7 cellular contexts compared by ENCODE assay signal in the genomic region with DNA sequence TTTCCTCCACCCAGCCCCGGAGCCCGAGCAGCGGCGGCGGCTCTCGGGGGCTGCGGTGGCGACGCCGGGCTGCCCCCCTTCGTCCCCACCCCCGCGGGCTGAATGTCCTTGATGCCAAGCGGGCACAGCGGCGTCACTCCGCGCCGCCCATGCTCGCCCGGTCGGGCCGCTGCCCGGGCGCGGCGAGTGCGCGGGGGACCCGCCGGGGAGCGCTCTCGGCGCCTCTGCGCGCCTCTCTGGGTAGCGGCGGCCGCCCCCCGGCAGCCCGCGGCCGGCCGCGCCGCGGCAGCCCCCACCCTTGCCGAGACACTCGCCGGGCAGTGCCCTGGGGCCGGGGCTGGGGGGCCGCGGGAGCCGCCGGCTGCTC. TPM values are rescaled to one million over a fixed set of nuclear protein-coding genes. Genes with fewer than 3 reads are reported as not detected.
DNase-seq lines count a peak whose midpoint lies in the region; ATAC-seq and TF ChIP-seq lines count a peak whose summit lies in the region.

No MANE protein-coding gene starts in this region.

- intact Hi-C loops in body of pancreas (cut with DNase I) = loop anchor here (5.0 kb wide), 2 partner anchors 259 to 629 kb away; no protein-coding TSS in a partner anchor
- intact Hi-C loops in activated T-helper 1 cell treated with anti-CD3 and anti-CD28 coated beads, Interleukin-12 subunit alpha, Interleukin-12 subunit beta, Interleukin-2, Interleukin-4 antibody, amounts not matched to agents 30 ng/mL and 10 ng/mL and 1 ng/mL, durations not matched to agents 14 hours and 24 hours and 36 hours (cut with micrococcal nuclease) = loop anchor here (5.0 kb wide), 2 partner anchors 49 to 889 kb away; no protein-coding TSS in a partner anchor

- WGBS in body of pancreas, 2 donors = 1% methylated on average over 44 of the region's 55 CpGs; no CpG with 5 or more reads in 1 of the 2 donors

- no peak overlapping the region for H3K27ac Mint-ChIP-seq in immature natural killer cell
- H3K27ac Mint-ChIP-seq in activated T-helper 1 cell treated with anti-CD3 and anti-CD28 coated beads, Interleukin-12 subunit alpha, Interleukin-12 subunit beta, Interleukin-2, Interleukin-4 antibody, amounts not matched to agents 30 ng/mL and 10 ng/mL and 1 ng/mL, durations not matched to agents 14 hours and 24 hours and 36 hours = no peak overlapping the region

- H3K27ac ChIP-seq in HEK293 (ENCODE audit: extremely low read depth, low read depth, low read length) (peak overlapping the region; percentile 34; the same call in 1 of the 2 replicates), body of pancreas (no peak overlapping the region)

- peaks cover 9 to 25% (median 12%) of the 10 kb centered on the region in 3 donors for H3K27me3 Mint-ChIP-seq in immature natural killer cell (ENCODE audit: low read depth in 3 of 3)
- peaks cover 69% of the 10 kb centered on the region for H3K27me3 Mint-ChIP-seq in activated T-helper 1 cell treated with anti-CD3 and anti-CD28 coated beads, Interleukin-12 subunit alpha, Interleukin-12 subunit beta, Interleukin-2, Interleukin-4 antibody, amounts not matched to agents 30 ng/mL and 10 ng/mL and 1 ng/mL, durations not matched to agents 14 hours and 24 hours and 36 hours (ENCODE audit: insufficient read depth)

- H3K9me3 ChIP-seq in HEK293 (ENCODE audit: control insufficient read depth, insufficient read depth, low read depth, low read length) = no peaks in the 10 kb centered on the region
- no peaks in the 10 kb centered on the region for H3K9me3 ChIP-seq in body of pancreas

- peaks cover 0 to 30% of the 10 kb centered on the region in 2 donors for H3K27me3 ChIP-seq in body of pancreas

- H3K4me1 ChIP-seq in HEK293 (ENCODE audit: control insufficient read depth, insufficient read depth, low read length) (peaks cover 3% of the 10 kb centered on the region; the same call in 1 of the 2 replicates), body of pancreas (peaks cover 17% of the 10 kb centered on the region)

- TF ChIP-seq POLR2A in body of pancreas (IDR thresholded peaks at IDR 0.05) = no peak

- ATAC-seq in body of pancreas = peak; percentile 14
- ATAC-seq in stimulated activated naive CD8-positive, alpha-beta T cell treated with anti-CD3 and anti-CD28 coated beads, Interleukin-15, Interleukin-2, amounts not matched to agents 100 U/mL and 50 U/mL, for 24 hours = no peak

- TF ChIP-seq CTCF in HEK293 (tag by site-specific recombination; IDR thresholded peaks at IDR 0.05) (no peak), body of pancreas (IDR thresholded peaks at IDR 0.05) (no peak)

- no peaks in the 10 kb centered on the region for H3K9me3 Mint-ChIP-seq in immature natural killer cell
- no peaks in the 10 kb centered on the region for H3K9me3 Mint-ChIP-seq in activated T-helper 1 cell treated with anti-CD3 and anti-CD28 coated beads, Interleukin-12 subunit alpha, Interleukin-12 subunit beta, Interleukin-2, Interleukin-4 antibody, amounts not matched to agents 30 ng/mL and 10 ng/mL and 1 ng/mL, durations not matched to agents 14 hours and 24 hours and 36 hours

- peak overlapping the region; percentile 47 for H3K4me3 ChIP-seq in HEK293 (ENCODE audit: low read depth, low read length)
- H3K4me3 ChIP-seq in body of pancreas = no peak overlapping the region

- H3K4me3 Mint-ChIP-seq in immature natural killer cell = peak overlapping the region; percentile 67 to 90 (median 84)
- H3K4me3 Mint-ChIP-seq in activated T-helper 1 cell treated with anti-CD3 and anti-CD28 coated beads, Interleukin-12 subunit alpha, Interleukin-12 subunit beta, Interleukin-2, Interleukin-4 antibody, amounts not matched to agents 30 ng/mL and 10 ng/mL and 1 ng/mL, durations not matched to agents 14 hours and 24 hours and 36 hours = no peak overlapping the region

- POLR2A ChIA-PET in HEK293 (lab: Yijun Ruan, JAX) = interaction anchor here (0.5 kb wide), 1 partner anchor 325 kb away, joined by 5 read pairs; no protein-coding TSS in a partner anchor

- CTCF ChIA-PET in HEK293 (lab: Yijun Ruan, JAX) = interaction anchor here (0.6 to 1.8 kb wide), 6 partner anchors 10 to 858 kb away, joined by 3 to 10 read pairs (median 4); no protein-coding TSS in a partner anchor

- H3K4me1 Mint-ChIP-seq in immature natural killer cell = peaks cover 42 to 50% of the 10 kb centered on the region in 2 donors
- H3K4me1 Mint-ChIP-seq in activated T-helper 1 cell treated with anti-CD3 and anti-CD28 coated beads, Interleukin-12 subunit alpha, Interleukin-12 subunit beta, Interleukin-2, Interleukin-4 antibody, amounts not matched to agents 30 ng/mL and 10 ng/mL and 1 ng/mL, durations not matched to agents 14 hours and 24 hours and 36 hours (ENCODE audit: low read depth) = peaks cover 28% of the 10 kb centered on the region

- H3K36me3 ChIP-seq in HEK293 (ENCODE audit: control insufficient read depth in 2 of 2, insufficient read depth in 1 of 2, low read length in 2 of 2) = no peaks in the 10 kb centered on the region
- H3K36me3 ChIP-seq in body of pancreas (replicated peaks in 1 of 2; ENCODE audit: insufficient read depth in 1 of 2, low read depth in 2 of 2) = no peaks in the 10 kb centered on the region

- no peaks in the 10 kb centered on the region for H3K36me3 Mint-ChIP-seq in immature natural killer cell
- H3K36me3 Mint-ChIP-seq in activated T-helper 1 cell treated with anti-CD3 and anti-CD28 coated beads, Interleukin-12 subunit alpha, Interleukin-12 subunit beta, Interleukin-2, Interleukin-4 antibody, amounts not matched to agents 30 ng/mL and 10 ng/mL and 1 ng/mL, durations not matched to agents 14 hours and 24 hours and 36 hours (ENCODE audit: low read depth) = no peaks in the 10 kb centered on the region

- DNase-seq in body of pancreas (no peak), immature natural killer cell (peak; percentile 7 to 25 (median 25)), retina (no peak)
- peak; percentile 8 for DNase-seq in stimulated activated naive CD8-positive, alpha-beta T cell treated with anti-CD3 and anti-CD28 coated beads, Interleukin-15, Interleukin-2, amounts not matched to agents 100 U/mL and 50 U/mL, for 24 hours
- no peak for DNase-seq in activated T-helper 1 cell treated with anti-CD3 and anti-CD28 coated beads, Interleukin-12 subunit alpha, Interleukin-12 subunit beta, Interleukin-2, Interleukin-4 antibody, amounts not matched to agents 30 ng/mL and 10 ng/mL and 1 ng/mL, durations not matched to agents 14 hours and 24 hours and 36 hours (ENCODE audit: low spot score)
- no peak for DNase-seq in activated CD4-positive, alpha-beta T cell treated with anti-CD3 and anti-CD28 coated beads for 1 hour

TF ChIP-seq in HEK293, 187 proteins besides CTCF, POLR2A, EP300 and RAD21:
- TF ChIP-seq ZNF561 (tag by site-specific recombination; IDR thresholded peaks at IDR 0.05; ENCODE audit: borderline replicate concordance) (0 out of 2 replicates have a peak, but pooled peaks have one; percentile 9), EGR2 (tag by site-specific recombination; IDR thresholded peaks at IDR 0.05; ENCODE audit: low read depth) (0 out of 2 replicates have a peak, but pooled peaks have one; percentile 8), ZNF596 (tag by site-specific recombination; IDR thresholded peaks at IDR 0.05) (no peak), ZNF335 (tag by site-specific recombination; conservative IDR thresholded peaks at IDR 0.05) (peak; percentile 39; the same call in 1 of the 2 replicates)
TF ChIP-seq in HEK293: peak in this region for 3.

RNA-seq across cellular contexts. Expression of gene PLXNA4, which starts 0.4 kb away (rescaled TPM):
- 1 to 10 TPM; 2.1 to 8.2 TPM for total RNA-seq in body of pancreas
- polyA plus RNA-seq in immature natural killer cell = 1 to 10 TPM in 1 of 3 donors, under 1 TPM in 2; 0.53 to 1.3 (median 0.56) TPM
- 0.13 and 0.15 TPM in 2 replicates for total RNA-seq in activated T-helper 1 cell treated with anti-CD3 and anti-CD28 coated beads, Interleukin-12 subunit alpha, Interleukin-12 subunit beta, Interleukin-2, Interleukin-4 antibody, amounts not matched to agents 30 ng/mL and 10 ng/mL and 1 ng/mL, durations not matched to agents 14 hours and 24 hours and 36 hours

Comparison
In these comparisons a context has a peak if more than half of its experiments do, and no peak if none do; other contexts are left out.
1. DNase-seq: peak in immature natural killer cell (3 of 3) and stimulated activated naive CD8-positive, alpha-beta T cell treated with anti-CD3 and anti-CD28 coated beads, Interleukin-15, Interleukin-2, amounts not matched to agents 100 U/mL and 50 U/mL, for 24 hours (single experiment); none in body of pancreas (0 of 4), activated T-helper 1 cell treated with anti-CD3 and anti-CD28 coated beads, Interleukin-12 subunit alpha, Interleukin-12 subunit beta, Interleukin-2, Interleukin-4 antibody, amounts not matched to agents 30 ng/mL and 10 ng/mL and 1 ng/mL, durations not matched to agents 14 hours and 24 hours and 36 hours (single experiment), retina (single experiment) and activated CD4-positive, alpha-beta T cell treated with anti-CD3 and anti-CD28 coated beads for 1 hour (single experiment).